Comparison of ENCODE assay signal across 20 cellular contexts in the genomic region with DNA sequence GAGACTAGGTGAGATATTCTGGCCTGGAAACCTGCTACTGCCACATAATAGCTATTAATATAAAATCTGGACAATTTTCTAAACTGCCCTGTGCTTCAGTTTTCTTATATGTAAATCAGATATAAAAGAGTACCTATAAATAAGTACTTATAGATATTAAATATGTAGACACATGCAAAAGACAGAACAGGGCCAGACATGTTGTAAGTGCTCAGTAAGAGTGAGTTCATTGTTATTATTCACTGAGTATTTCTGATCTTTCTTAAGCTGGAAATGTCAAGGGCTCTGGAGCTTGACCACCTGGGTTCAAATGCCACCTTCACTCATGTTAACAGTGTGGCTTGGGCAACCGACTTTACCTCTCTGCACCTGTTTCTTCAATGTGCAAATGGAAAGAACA.
"Had no signal": no experiment of that assay in that cellular context is flagged by ENCODE, and none has a peak within 500 bp of the region (broad histone marks: within the 10 kb centered on the region; RNA-seq: fewer than 3 reads in every experiment).

No MANE protein-coding gene starts in this region.

- H3K4me3 ChIP-seq: left ventricle myocardium inferior, lung, pancreas, stomach had no signal

- H3K9me3 ChIP-seq: pancreas, stomach had no signal

- H3K27me3 Mint-ChIP-seq: dendritic cell treated with granulocyte-macrophage colony-stimulating factor and Interleukin-4, amounts not matched to agents 40 ng/mL and 50 ng/mL, for 4 days; progenitor cell of endocrine pancreas had no signal

- H3K27ac ChIP-seq: foreskin keratinocyte, left ventricle myocardium inferior, pancreas, stomach had no signal

- H3K27me3 ChIP-seq: foreskin keratinocyte, pancreas, stomach had no signal

- H3K4me1 ChIP-seq: foreskin keratinocyte, left ventricle myocardium inferior, pancreas, stomach had no signal

- H3K4me1 Mint-ChIP-seq: naive B cell had no signal

- H3K9me3 Mint-ChIP-seq: dendritic cell treated with granulocyte-macrophage colony-stimulating factor and Interleukin-4, amounts not matched to agents 40 ng/mL and 50 ng/mL, for 4 days; effector memory CD8-positive, alpha-beta T cell had no signal

- H3K4me3 Mint-ChIP-seq: dendritic cell treated with granulocyte-macrophage colony-stimulating factor and Interleukin-4, amounts not matched to agents 40 ng/mL and 50 ng/mL, for 4 days; effector memory CD8-positive, alpha-beta T cell; immature natural killer cell; naive B cell; nephron had no signal

- H3K36me3 Mint-ChIP-seq: immature natural killer cell had no signal

- H3K27ac Mint-ChIP-seq: dendritic cell treated with granulocyte-macrophage colony-stimulating factor and Interleukin-4, amounts not matched to agents 40 ng/mL and 50 ng/mL, for 4 days; effector memory CD8-positive, alpha-beta T cell; immature natural killer cell; naive B cell; progenitor cell of endocrine pancreas had no signal

- ATAC-seq: effector memory CD8-positive, alpha-beta T cell; foreskin keratinocyte; pancreas; right cardiac atrium had no signal

- DNase-seq: effector memory CD8-positive, alpha-beta T cell; erythroblast; foreskin keratinocyte; immature natural killer cell; left ventricle myocardium inferior; mesenchymal stem cell; naive B cell; occipital lobe; pancreas; right cardiac atrium; small intestine; stimulated activated CD4-positive, alpha-beta T cell treated with anti-CD3 and anti-CD28 coated beads, Interleukin-12 subunit alpha, Interleukin-12 subunit beta, amount 100 ng/mL, for 4 hours; stimulated activated naive CD4-positive, alpha-beta T cell; stomach; substantia nigra; trophoblast cell had no signal

- H3K36me3 ChIP-seq: left ventricle myocardium inferior, pancreas, stomach had no signal
